ENCODE assay signal across 8 cellular contexts in genomic region chr13:45341034-45341798, GRCh38. TPM values are rescaled to one million over a fixed set of nuclear protein-coding genes. Genes with fewer than 3 reads are reported as not detected.
DNase-seq lines count a peak whose midpoint lies in the region; ATAC-seq, FAIRE-seq and TF ChIP-seq lines count a peak whose summit lies in the region.

TPT1 (minus strand) TSS chr13:45341183; CDS start chr13:45341069, 114 bp downstream.

- peak; percentile 98 for FAIRE-seq in GM12891 (lab: Jason Lieb, UNC)

- peaks cover 47% of the 10 kb centered on the region for H3K36me3 Mint-ChIP-seq in T-cell

- H3K36me3 ChIP-seq in adrenal gland (replicated peaks in 1 of 2) (peaks cover 0 to 47% of the 10 kb centered on the region in 2 donors), heart left ventricle (peaks cover 0 to 67% (median 59%) of the 10 kb centered on the region in 9 donors), upper lobe of right lung (peaks cover 46% of the 10 kb centered on the region)

- intact Hi-C loops in adrenal gland (cut with DNase I) (no loop called here), heart left ventricle (cut with DNase I) (loop anchor here in 1 of 10 donors (10.0 kb wide), 1 partner anchor 54 kb away; no protein-coding TSS in a partner anchor), posterior vena cava (cut with DNase I) (no loop called here), upper lobe of right lung (cut with DNase I) (no loop called here)

- H3K27ac ChIP-seq in adrenal gland, result peak within 1 kb of the TSS; percentile 97 to 100 (median 100)
- H3K27ac ChIP-seq in heart left ventricle, result peak within 1 kb of the TSS; percentile 99 to 100 (median 100)
- H3K27ac ChIP-seq in upper lobe of right lung, result peak within 1 kb of the TSS; percentile 100

- peak within 1 kb of the TSS; percentile 99 for H3K27ac Mint-ChIP-seq in T-cell

- CTCF ChIA-PET in T-cell (lab: Charles Lee), result interaction anchor here (0.6 to 1.4 kb wide), 13 partner anchors 9 to 1548 kb away, joined by 3 to 6 read pairs (median 4); partner anchors contain the start of gene SLC25A30 (in 1 of the 2)

- 0 to 1% (median 1%) methylated on average over 6 to 67 of the region's 67 CpGs for WGBS in adrenal gland, 4 donors
- 0 to 1% (median 0%) methylated on average over 4 to 67 of the region's 67 CpGs for WGBS in heart left ventricle, 4 donors

- DNase-seq in GM12891 (ENCODE audit: insufficient read length, low spot score) (peak; percentile 98), NCI-H1436 treated with DMSO at 0.1 percent for 48 hours (lab: John Stamatoyannopoulos, UW) (peak; percentile 56), T-cell (peak; percentile 99 to 100 (median 100)), adrenal gland (peak; percentile 99 to 100 (median 99)), heart left ventricle (peak; percentile 99 to 100 (median 99)), posterior vena cava (ENCODE audit: low spot score) (peak; percentile 100), upper lobe of right lung (peak; percentile 100)

- H3K9me3 ChIP-seq in adrenal gland (replicated peaks in 1 of 3) (no peaks in the 10 kb centered on the region), heart left ventricle (no peaks in the 10 kb centered on the region), upper lobe of right lung (no peaks in the 10 kb centered on the region)

- TF ChIP-seq CTCF in adrenal gland (IDR thresholded peaks at IDR 0.05) (no peak), heart left ventricle (IDR thresholded peaks at IDR 0.05) (no peak), upper lobe of right lung (IDR thresholded peaks at IDR 0.05) (no peak)

- peak within 1 kb of the TSS; percentile 65 to 94 (median 83) for H3K4me3 ChIP-seq in adrenal gland
- H3K4me3 ChIP-seq in heart left ventricle, result peak within 1 kb of the TSS; percentile 71 to 100 (median 94)
- peak within 1 kb of the TSS; percentile 99 for H3K4me3 ChIP-seq in upper lobe of right lung

- ATAC-seq in HG02840 (IDR thresholded peaks at IDR 0.05; ENCODE audit: low FRiP score, unreplicated experiment) (peak; percentile 86), T-cell (replicated peaks in 1 of 4) (peak; percentile 86 to 91 (median 89)), heart left ventricle (peak; percentile 91 to 95 (median 95)), upper lobe of right lung (peak; percentile 94)

- peaks cover 28 to 42% of the 10 kb centered on the region in 2 donors for H3K4me1 ChIP-seq in adrenal gland (replicated peaks in 1 of 2)
- peaks cover 14 to 49% (median 43%) of the 10 kb centered on the region in 12 donors for H3K4me1 ChIP-seq in heart left ventricle
- peaks cover 44% of the 10 kb centered on the region for H3K4me1 ChIP-seq in upper lobe of right lung

- POLR2A ChIA-PET in T-cell (lab: Charles Lee), result interaction anchor here (0.5 to 2.5 kb wide), 9 partner anchors 9 to 838 kb away, joined by 3 to 12 read pairs (median 4); partner anchors contain the start of gene GTF2F2 (in 1 of the 2)

- no peaks in the 10 kb centered on the region for H3K9me3 Mint-ChIP-seq in T-cell

- TF ChIP-seq POLR2A in GM12891 (IDR thresholded peaks at IDR 0.05; ENCODE audit: low read depth, low read length), result peak; percentile 96
- TF ChIP-seq POLR2A in adrenal gland (IDR thresholded peaks at IDR 0.05), result peak; percentile 88 to 96
- peak; percentile 84 to 90 for TF ChIP-seq POLR2A in heart left ventricle (IDR thresholded peaks at IDR 0.05)

- peaks cover 58 to 61% (median 59%) of the 10 kb centered on the region in 3 donors for H3K4me1 Mint-ChIP-seq in T-cell

- H3K27me3 ChIP-seq in adrenal gland, result no peaks in the 10 kb centered on the region
- H3K27me3 ChIP-seq in heart left ventricle, result no peaks in the 10 kb centered on the region
- H3K27me3 ChIP-seq in upper lobe of right lung, result no peaks in the 10 kb centered on the region

- peak within 1 kb of the TSS; percentile 96 to 98 (median 98) for H3K4me3 Mint-ChIP-seq in T-cell

- H3K27me3 Mint-ChIP-seq in T-cell, result no peaks in the 10 kb centered on the region

TF ChIP-seq in GM12891, 5 proteins besides CTCF, POLR2A, EP300 and RAD21:
- TF ChIP-seq SPI1 (IDR thresholded peaks at IDR 0.05; ENCODE audit: low read depth, low read length) (no peak), POLR2AphosphoS5 (IDR thresholded peaks at IDR 0.05; ENCODE audit: low read depth, low read length) (peak; percentile 93), POU2F2 (IDR thresholded peaks at IDR 0.05; ENCODE audit: low read depth, low read length) (0 out of 2 replicates have a peak, but pooled peaks have one; percentile 10), PAX5 (IDR thresholded peaks at IDR 0.05; ENCODE audit: insufficient read depth, low read length, severe bottlenecking) (no peak), TAF1 (IDR thresholded peaks at IDR 0.05; ENCODE audit: low read depth, low read length) (peak; percentile 87)

RNA-seq across cellular contexts. Expression of gene TPT1, which starts in this region (rescaled TPM):
- polyA plus RNA-seq in GM12891 (2012; ENCODE audit: low read depth, missing spikeins), result 5,358 TPM
- total RNA-seq in T-cell, result 1,000 to 10,000 TPM; 6,680 to 8,997 (median 7,956) TPM
- total RNA-seq in adrenal gland, result 1,000 to 10,000 TPM; 1,778 to 5,574 (median 3,411) TPM
- 1,000 to 10,000 TPM; 4,931 to 8,150 (median 5,619) TPM for polyA plus RNA-seq in adrenal gland
- 1,000 to 10,000 TPM; 1,738 to 4,300 (median 3,888) TPM for total RNA-seq in heart left ventricle
- 1,000 to 10,000 TPM; 6,619 to 7,117 TPM for polyA plus RNA-seq in heart left ventricle
- 1,000 to 10,000 TPM; 3,403 to 4,073 TPM for total RNA-seq in posterior vena cava
- total RNA-seq in upper lobe of right lung, result 4,924 TPM

Comparison
In these comparisons a context has a peak if more than half of its experiments do, and no peak if none do; other contexts are left out.
1. Peak in every context shown above with its lines: DNase-seq, ATAC-seq, H3K4me3 ChIP-seq and H3K27ac ChIP-seq.